ENCODE assay signal across 18 cellular contexts in the genomic region with DNA sequence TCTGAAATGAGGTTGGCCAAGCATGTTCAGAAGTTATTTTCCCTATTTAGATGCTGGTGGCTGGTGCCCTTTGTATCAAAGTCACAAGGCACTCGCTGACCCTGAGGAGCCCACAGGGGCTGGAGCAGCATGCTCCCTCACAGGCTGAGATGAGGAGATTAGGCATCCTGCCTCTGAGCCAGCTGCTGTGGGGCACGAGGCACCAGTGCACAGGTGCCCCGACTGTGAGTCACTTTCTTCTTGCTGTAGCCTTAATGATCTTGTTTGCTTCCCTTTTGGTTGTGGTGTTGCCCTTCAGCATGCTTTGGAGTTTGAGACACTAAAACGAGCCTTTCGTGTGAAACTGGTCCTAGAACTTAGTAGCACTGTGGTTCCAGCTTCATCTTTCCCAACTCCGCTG. TPM values are rescaled to one million over a fixed set of nuclear protein-coding genes. Genes with fewer than 3 reads are reported as not detected.
A peak's percentile ranks its signal among the peaks of the same experiment; 100 is the strongest.
DNase-seq lines count a peak whose midpoint lies in the region; ATAC-seq, FAIRE-seq and TF ChIP-seq lines count a peak whose summit lies in the region.
"Had no signal": no experiment of that assay in that cellular context is flagged by ENCODE, and none has a peak within 500 bp of the region (broad histone marks: within the 10 kb centered on the region; RNA-seq: fewer than 3 reads in every experiment).

No MANE protein-coding gene starts in this region.

- FAIRE-seq in small intestine (lab: Jason Lieb, UNC): no peak

- peak overlapping the region; percentile 62 for H3K27ac Mint-ChIP-seq in T-helper 17 cell
- peak overlapping the region in 7 of 10 donors; percentile 10 to 77 (median 65) for H3K27ac Mint-ChIP-seq in naive thymus-derived CD8-positive, alpha-beta T cell
- H3K27ac Mint-ChIP-seq: activated naive CD8-positive, alpha-beta T cell treated with anti-CD3 and anti-CD28 coated beads, Interleukin-2, amount 10 ng/mL, durations not matched to agents 7 days and 5 days; progenitor cell of endocrine pancreas; T-helper 1 cell treated with Interleukin-12 subunit alpha and Interleukin-12 subunit beta and Interleukin-4 antibody, amounts not matched to agents 30 μg/mL and 1 μg/mL, for 36 hours had no signal

- peaks cover 54% of the 10 kb centered on the region for H3K36me3 ChIP-seq in BE2C
- H3K36me3 ChIP-seq in small intestine (ENCODE audit: control insufficient read depth in 2 of 2, insufficient read depth in 2 of 2, low read length in 2 of 2): peaks cover 0 to 4% of the 10 kb centered on the region in 2 donors
- H3K36me3 ChIP-seq in tibial artery: peaks cover 10 to 35% (median 18%) of the 10 kb centered on the region in 3 donors

- no peak for TF ChIP-seq CTCF in BE2C (IDR thresholded peaks at IDR 0.05; ENCODE audit: low read depth, low read length)
- TF ChIP-seq CTCF in tibial artery (IDR thresholded peaks at IDR 0.05): no peak

- no peaks in the 10 kb centered on the region for H3K9me3 Mint-ChIP-seq in naive thymus-derived CD8-positive, alpha-beta T cell
- H3K9me3 Mint-ChIP-seq: activated naive CD8-positive, alpha-beta T cell treated with anti-CD3 and anti-CD28 coated beads, Interleukin-2, amount 10 ng/mL, durations not matched to agents 7 days and 5 days; T-helper 1 cell treated with Interleukin-12 subunit alpha and Interleukin-12 subunit beta and Interleukin-4 antibody, amounts not matched to agents 30 μg/mL and 1 μg/mL, for 36 hours had no signal

- H3K4me3 ChIP-seq in BE2C (ENCODE audit: low read depth, low read length) (no peak overlapping the region), small intestine (ENCODE audit: low read depth in 1 of 2, low read length in 2 of 2) (no peak overlapping the region), tibial artery (no peak overlapping the region)

- H3K27ac ChIP-seq in small intestine (ENCODE audit: low read depth in 1 of 2, low read length in 1 of 2) (no peak overlapping the region), tibial artery (no peak overlapping the region)
- H3K27ac ChIP-seq: VCaP had no signal

- 55 to 65% (median 56%) methylated on average over 6 of the region's 6 CpGs for WGBS in small intestine, 3 donors

- POLR2A ChIA-PET in naive thymus-derived CD8-positive, alpha-beta T cell (lab: Charles Lee): no interaction called here

- intact Hi-C loops in tibial artery (cut with DNase I; ENCODE audit: low total_unique reads): no loop called here

- peak; percentile 32 for DNase-seq in A172 (ENCODE audit: low spot score)
- DNase-seq in BE2C: peak; percentile 46
- no peak for DNase-seq in T-helper 17 cell
- DNase-seq in naive thymus-derived CD8-positive, alpha-beta T cell: no peak
- DNase-seq in small intestine: no peak
- no peak for DNase-seq in tibial artery
- no peak for DNase-seq in COLO668 (lab: John Stamatoyannopoulos, UW; ENCODE audit: unreplicated experiment)
- DNase-seq: activated CD4-positive, alpha-beta T cell treated with anti-CD3 and anti-CD28 coated beads, Interleukin-2, amount 50 U/mL, for 4 hours; activated naive CD8-positive, alpha-beta T cell treated with anti-CD3 and anti-CD28 coated beads, Interleukin-2, amount 10 ng/mL, durations not matched to agents 7 days and 5 days; Caco-2; left cardiac atrium; NCI-H69; OCI-M1; SIG-M5; stimulated activated CD4-positive, alpha-beta T cell treated with anti-CD3 and anti-CD28 coated beads, Interleukin-4, amount 100 ng/mL, for 24 hours had no signal

- H3K9me3 ChIP-seq in BE2C (no peaks in the 10 kb centered on the region), T-helper 17 cell (ENCODE audit: control insufficient read depth, low read length, poor library complexity, severe bottlenecking) (no peaks in the 10 kb centered on the region), small intestine (ENCODE audit: control insufficient read depth, low read depth) (no peaks in the 10 kb centered on the region), tibial artery (no peaks in the 10 kb centered on the region)
- H3K9me3 ChIP-seq: Caco-2 had no signal

- H3K4me1 ChIP-seq in BE2C (peaks cover 7% of the 10 kb centered on the region; the same call in 1 of the 2 replicates), small intestine (ENCODE audit: control insufficient read depth in 2 of 2, insufficient read depth in 1 of 2, low read depth in 1 of 2, low read length in 1 of 2) (peaks cover 7 to 10% of the 10 kb centered on the region in 2 donors), tibial artery (peaks cover 2 to 37% (median 22%) of the 10 kb centered on the region in 4 donors)
- H3K4me1 ChIP-seq: Caco-2 had no signal

- H3K27me3 ChIP-seq in BE2C (no peaks in the 10 kb centered on the region), small intestine (ENCODE audit: control insufficient read depth in 2 of 2, insufficient read depth in 2 of 2, low read length in 2 of 2) (no peaks in the 10 kb centered on the region), tibial artery (no peaks in the 10 kb centered on the region)

- no peak for ATAC-seq in T-helper 17 cell
- ATAC-seq in naive thymus-derived CD8-positive, alpha-beta T cell: no peak
- ATAC-seq: left cardiac atrium had no signal

- peaks cover 6% of the 10 kb centered on the region for H3K36me3 Mint-ChIP-seq in T-helper 17 cell (ENCODE audit: low read depth)
- peaks cover 6 to 33% (median 7%) of the 10 kb centered on the region in 3 donors for H3K36me3 Mint-ChIP-seq in naive thymus-derived CD8-positive, alpha-beta T cell

- peaks cover 39% of the 10 kb centered on the region for H3K4me1 Mint-ChIP-seq in T-helper 17 cell
- H3K4me1 Mint-ChIP-seq in naive thymus-derived CD8-positive, alpha-beta T cell: peaks cover 36 to 76% (median 61%) of the 10 kb centered on the region in 4 donors

- peak overlapping the region; percentile 53 for H3K4me3 Mint-ChIP-seq in T-helper 17 cell
- peak overlapping the region in 7 of 10 donors; percentile 24 to 95 (median 50) for H3K4me3 Mint-ChIP-seq in naive thymus-derived CD8-positive, alpha-beta T cell
- H3K4me3 Mint-ChIP-seq: activated naive CD8-positive, alpha-beta T cell treated with anti-CD3 and anti-CD28 coated beads, Interleukin-2, amount 10 ng/mL, durations not matched to agents 7 days and 5 days; T-helper 1 cell treated with Interleukin-12 subunit alpha and Interleukin-12 subunit beta and Interleukin-4 antibody, amounts not matched to agents 30 μg/mL and 1 μg/mL, for 36 hours had no signal

- no peaks in the 10 kb centered on the region for H3K27me3 Mint-ChIP-seq in T-helper 17 cell
- no peaks in the 10 kb centered on the region for H3K27me3 Mint-ChIP-seq in naive thymus-derived CD8-positive, alpha-beta T cell
- H3K27me3 Mint-ChIP-seq: activated naive CD8-positive, alpha-beta T cell treated with anti-CD3 and anti-CD28 coated beads, Interleukin-2, amount 10 ng/mL, durations not matched to agents 7 days and 5 days; progenitor cell of endocrine pancreas had no signal

RNA-seq across cellular contexts. Expression of a gene that starts 4.3 kb away (rescaled TPM):
- total RNA-seq in A172 (2014; rRNA removed; shearing (Covaris generic)): 23.4 and 38.4 TPM in 2 replicates
- polyA plus RNA-seq in BE2C (2012; ENCODE audit: insufficient read depth, insufficient read length, low read depth): 54.8 TPM
- 10 to 100 TPM; 11.9 to 15.6 TPM for total RNA-seq in T-helper 17 cell
- total RNA-seq in naive thymus-derived CD8-positive, alpha-beta T cell: 10 to 100 TPM; 39.2 to 39.4 TPM
- 10 to 100 TPM; 66.4 to 69.4 (median 67.2) TPM for polyA plus RNA-seq in naive thymus-derived CD8-positive, alpha-beta T cell
- 10 to 100 TPM; 24.8 to 43.8 (median 42.0) TPM for polyA plus RNA-seq in small intestine

RNA-seq across cellular contexts. Expression of a gene that starts 35.6 kb away (rescaled TPM):
- total RNA-seq in A172 (2014; rRNA removed; shearing (Covaris generic)): 13.0 and 17.1 TPM in 2 replicates
- polyA plus RNA-seq in BE2C (2012; ENCODE audit: insufficient read depth, insufficient read length, low read depth): 301 TPM
- under 1 TPM; 0.75 to 0.76 TPM for total RNA-seq in T-helper 17 cell
- total RNA-seq in naive thymus-derived CD8-positive, alpha-beta T cell: not detected
- polyA plus RNA-seq in naive thymus-derived CD8-positive, alpha-beta T cell: under 1 TPM in 2 of 3 donors, not detected in 1; 0.08 to 0.20 TPM
- polyA plus RNA-seq in small intestine: 10 to 100 TPM in 1 of 3 donors, 1 to 10 TPM in 2; 3.4 to 23.1 (median 7.6) TPM
- total RNA-seq: activated naive CD8-positive, alpha-beta T cell treated with anti-CD3 and anti-CD28 coated beads, Interleukin-2, amount 10 ng/mL, durations not matched to agents 7 days and 5 days had no signal

Comparison
In these comparisons a context has a peak if more than half of its experiments do, and no peak if none do; other contexts are left out.
1. DNase-seq: peak in A172 (single experiment) and BE2C (single experiment); none in T-helper 17 cell (0 of 3), naive thymus-derived CD8-positive, alpha-beta T cell (0 of 10), small intestine (single experiment), tibial artery (0 of 2) and COLO668 (single experiment).